Comparison of ENCODE assay signal across 19 cellular contexts in the genomic region with DNA sequence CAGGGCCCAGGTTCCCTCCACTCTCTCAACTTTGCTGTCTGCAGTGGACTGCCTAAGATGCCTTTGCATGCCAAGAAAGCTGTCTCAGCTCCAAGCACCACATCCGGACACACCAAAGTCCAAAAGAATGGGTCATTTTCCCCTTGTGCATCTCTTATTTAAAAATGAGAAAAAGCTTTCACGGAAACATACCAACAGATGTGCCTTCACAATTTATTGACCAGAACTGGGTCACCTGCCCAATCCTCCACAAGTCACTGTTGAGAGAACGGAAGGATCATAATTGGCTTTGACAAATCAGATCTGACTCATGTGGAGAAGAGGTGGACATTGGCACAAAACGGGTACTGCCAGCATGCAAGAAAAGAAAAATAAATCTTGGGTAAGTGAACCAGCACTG.
A peak's percentile ranks its signal among the peaks of the same experiment; 100 is the strongest.
DNase-seq lines count a peak whose midpoint lies in the region; ATAC-seq, FAIRE-seq and TF ChIP-seq lines count a peak whose summit lies in the region.
"Had no signal": no experiment of that assay in that cellular context is flagged by ENCODE, and none has a peak within 500 bp of the region (broad histone marks: within the 10 kb centered on the region; RNA-seq: fewer than 3 reads in every experiment).

No MANE protein-coding gene starts in this region.

- H3K36me3 Mint-ChIP-seq in HFFc6 (ENCODE audit: low read depth) = no peaks in the 10 kb centered on the region
- H3K36me3 Mint-ChIP-seq: activated CD8-positive, alpha-beta memory T cell treated with anti-CD3 and anti-CD28 coated beads, Interleukin-2, amount 10 ng/mL, durations not matched to agents 7 days and 5 days; CD8-positive, alpha-beta T cell; mesothelial cell of epicardium had no signal

- CTCF ChIA-PET in A673 (lab: Charles Lee) = no interaction called here

- peaks cover 69% of the 10 kb centered on the region for H3K4me1 Mint-ChIP-seq in HFFc6 (ENCODE audit: low read depth)
- H3K4me1 Mint-ChIP-seq: activated CD4-positive, alpha-beta T cell treated with anti-CD3 and anti-CD28 coated beads for 36 hours; activated CD8-positive, alpha-beta memory T cell treated with anti-CD3 and anti-CD28 coated beads, Interleukin-2, amount 10 ng/mL, durations not matched to agents 7 days and 5 days had no signal

- H3K27me3 Mint-ChIP-seq in HFFc6 (ENCODE audit: insufficient read depth) = no peaks in the 10 kb centered on the region; the same call in 1 of the 2 replicates
- H3K27me3 Mint-ChIP-seq: activated CD4-positive, alpha-beta T cell treated with anti-CD3 and anti-CD28 coated beads for 36 hours had no signal

- peak overlapping the region; percentile 56 for H3K27ac Mint-ChIP-seq in HFFc6
- H3K27ac Mint-ChIP-seq: activated CD4-positive, alpha-beta T cell treated with anti-CD3 and anti-CD28 coated beads for 36 hours; activated CD8-positive, alpha-beta memory T cell treated with anti-CD3 and anti-CD28 coated beads, Interleukin-2, amount 10 ng/mL, durations not matched to agents 7 days and 5 days; activated T-helper 2 cell treated with anti-CD3 and anti-CD28 coated beads, Interferon-gamma antibody, Interleukin-2, Interleukin-4, amounts not matched to agents 10 μg/mL and 5 μg/mL and 100 μg/mL, durations not matched to agents 14 hours and 24 hours and 36 hours; CD8-positive, alpha-beta T cell; mesothelial cell of epicardium had no signal

- no peaks in the 10 kb centered on the region for H3K9me3 Mint-ChIP-seq in HFFc6
- H3K9me3 Mint-ChIP-seq: activated T-helper 2 cell treated with anti-CD3 and anti-CD28 coated beads, Interferon-gamma antibody, Interleukin-2, Interleukin-4, amounts not matched to agents 10 μg/mL and 5 μg/mL and 100 μg/mL, durations not matched to agents 14 hours and 24 hours and 36 hours; CD8-positive, alpha-beta T cell had no signal

- H3K27ac ChIP-seq in A673 (ENCODE audit: low read depth, low read length, poor library complexity, severe bottlenecking) = no peak overlapping the region

- H3K9me3 ChIP-seq in A673 (ENCODE audit: low read depth, low read length, poor library complexity, severe bottlenecking) = no peaks in the 10 kb centered on the region
- H3K9me3 ChIP-seq: thoracic aorta had no signal

- H3K36me3 ChIP-seq in bronchial epithelial cell (ENCODE audit: control insufficient read depth, insufficient read depth, low read length) = no peaks in the 10 kb centered on the region
- H3K36me3 ChIP-seq in A673 (ENCODE audit: insufficient read depth, low read length, poor library complexity, severe bottlenecking) = no peaks in the 10 kb centered on the region
- H3K36me3 ChIP-seq: thoracic aorta had no signal

- H3K4me1 ChIP-seq in A673 (ENCODE audit: insufficient read depth, low read length, poor library complexity, severe bottlenecking) = no peaks in the 10 kb centered on the region

- intact Hi-C loops in A673 (cut with micrococcal nuclease; ENCODE audit: unreplicated experiment) = no loop called here

- H3K4me3 Mint-ChIP-seq in HFFc6 = peak overlapping the region; percentile 27
- H3K4me3 Mint-ChIP-seq: activated CD4-positive, alpha-beta T cell treated with anti-CD3 and anti-CD28 coated beads for 36 hours; activated CD8-positive, alpha-beta memory T cell treated with anti-CD3 and anti-CD28 coated beads, Interleukin-2, amount 10 ng/mL, durations not matched to agents 7 days and 5 days; CD8-positive, alpha-beta T cell; mesothelial cell of epicardium had no signal

- BruUV-seq in A673 (replicated peaks; lab: Mats Ljungman, UMichigan) = no TSS peak

- ATAC-seq in HG03139 (IDR thresholded peaks at IDR 0.05; ENCODE audit: unreplicated experiment) (no peak), GM21360 (IDR thresholded peaks at IDR 0.05; ENCODE audit: unreplicated experiment) (no peak)
- ATAC-seq: activated CD4-positive, alpha-beta T cell treated with anti-CD3 and anti-CD28 coated beads for 36 hours; activated CD8-positive, alpha-beta memory T cell treated with anti-CD3 and anti-CD28 coated beads, Interleukin-2, amount 10 ng/mL, durations not matched to agents 7 days and 5 days; CD8-positive, alpha-beta T cell; Panc1 had no signal

- H3K4me3 ChIP-seq in bronchial epithelial cell (ENCODE audit: low read depth, low read length) = no peak overlapping the region
- H3K4me3 ChIP-seq in A673 (ENCODE audit: low read depth, low read length, poor library complexity, severe bottlenecking) = no peak overlapping the region
- H3K4me3 ChIP-seq: thoracic aorta had no signal

- DNase-seq in AG08395 (ENCODE audit: low spot score) (peak; percentile 68), HFFc6 (peak; percentile 65), bronchial epithelial cell (ENCODE audit: low read depth) (no peak), medulla oblongata (ENCODE audit: extremely low spot score) (peak; percentile 6), NCI-H1436 treated with DMSO at 0.1 percent for 48 hours (lab: John Stamatoyannopoulos, UW) (no peak), A673 (ENCODE audit: low spot score) (no peak)
- DNase-seq: activated CD4-positive, alpha-beta T cell treated with anti-CD3 and anti-CD28 coated beads for 36 hours; activated CD8-positive, alpha-beta memory T cell treated with anti-CD3 and anti-CD28 coated beads, Interleukin-2, amount 10 ng/mL, durations not matched to agents 7 days and 5 days; CD8-positive, alpha-beta T cell; central memory CD4-positive, alpha-beta T cell; kidney glomerular epithelial cell; NCI-H2227 treated with DMSO at 0.1 percent for 48 hours; stimulated activated CD4-positive, alpha-beta T cell treated with anti-CD3 and anti-CD28 coated beads, Interleukin-12 subunit alpha, Interleukin-12 subunit beta, amount 100 ng/mL, for 4 hours had no signal

- TF ChIP-seq CTCF in HFFc6 (IDR thresholded peaks at IDR 0.05) (no peak), bronchial epithelial cell (IDR thresholded peaks at IDR 0.05; ENCODE audit: insufficient read depth, low read length, severe bottlenecking) (no peak), A673 (conservative IDR thresholded peaks at IDR 0.05; ENCODE audit: low read depth, low read length) (no peak)

- H3K27me3 ChIP-seq in bronchial epithelial cell (ENCODE audit: control insufficient read depth, insufficient read depth, low read length) (no peaks in the 10 kb centered on the region), A673 (replicated peaks; ENCODE audit: insufficient read depth, low read depth, low read length, poor library complexity) (no peaks in the 10 kb centered on the region)

- POLR2A ChIA-PET in A673 (lab: Charles Lee; ENCODE audit: low non-redundant PET) = no interaction called here

- peak; percentile 40 for FAIRE-seq in bronchial epithelial cell (lab: Jason Lieb, UNC)

Comparison
In these comparisons a context has a peak if more than half of its experiments do, and no peak if none do; other contexts are left out.
1. DNase-seq: peak in AG08395 (single experiment), HFFc6 (single experiment) and medulla oblongata (single experiment); none in bronchial epithelial cell (single experiment), NCI-H1436 treated with DMSO at 0.1 percent for 48 hours (single experiment) and A673 (single experiment).